Comparison of ENCODE assay signal across 23 cellular contexts in the genomic region with DNA sequence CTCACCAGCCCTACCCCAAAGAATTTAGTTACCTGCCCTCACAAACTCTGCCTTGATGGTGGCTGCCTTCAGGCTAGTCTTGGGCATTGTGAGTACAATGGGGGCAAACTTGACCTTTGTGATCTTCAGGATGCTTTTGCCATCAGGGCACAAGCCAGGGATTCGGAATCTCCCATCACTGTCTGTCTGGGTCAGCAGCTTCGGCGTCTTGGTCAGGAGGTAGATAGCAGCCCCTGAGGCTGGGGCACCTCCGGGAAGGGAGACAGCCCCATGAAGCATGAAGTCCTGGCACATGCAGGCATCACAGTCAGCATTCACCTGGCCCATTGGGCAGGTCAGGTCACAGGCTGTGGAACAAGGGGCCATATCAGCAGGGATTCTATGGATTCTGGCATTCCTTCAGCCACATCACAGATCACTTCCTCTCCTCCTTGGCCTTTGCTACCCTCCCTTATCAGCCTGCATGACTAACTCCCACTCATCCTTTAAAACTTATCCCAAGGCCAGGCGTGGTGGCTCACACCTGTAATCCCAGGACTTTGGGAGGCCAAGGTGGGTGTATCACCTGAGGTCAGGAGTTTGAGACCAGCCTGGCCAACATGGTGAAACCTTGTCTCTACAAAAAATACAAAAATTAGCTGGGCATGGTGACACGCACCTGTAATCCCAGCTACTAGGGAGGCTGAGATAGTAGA. TPM values are rescaled to one million over a fixed set of nuclear protein-coding genes. Genes with fewer than 3 reads are reported as not detected.
DNase-seq lines count a peak whose midpoint lies in the region; ATAC-seq, FAIRE-seq and TF ChIP-seq lines count a peak whose summit lies in the region.
"Had no signal": no experiment of that assay in that cellular context is flagged by ENCODE, and none has a peak within 500 bp of the region (broad histone marks: within the 10 kb centered on the region; RNA-seq: fewer than 3 reads in every experiment).

No MANE protein-coding gene starts in this region.

- H4K8ac ChIP-seq in IMR-90 (ENCODE audit: low read depth in 2 of 2, low read length in 2 of 2) = no peak overlapping the region

- H3K9ac ChIP-seq in IMR-90 (ENCODE audit: low read depth, low read length) = no peak overlapping the region
- H3K9ac ChIP-seq: GM23248 had no signal

- no peak overlapping the region for H4K91ac ChIP-seq in IMR-90 (ENCODE audit: insufficient read depth, low read depth, low read length)

- peaks cover 3% of the 10 kb centered on the region; the same call in 1 of the 2 replicates for H3K9me1 ChIP-seq in IMR-90 (ENCODE audit: insufficient read depth, low read length)

- peak overlapping the region; percentile 26 for H2AFZ ChIP-seq in IMR-90 (replicated peaks; ENCODE audit: low read length, poor library complexity)
- H2AFZ ChIP-seq: GM23248 had no signal

- TF ChIP-seq EP300 in suprapubic skin (IDR thresholded peaks at IDR 0.05) = no peak

- H3K14ac ChIP-seq in IMR-90 (replicated peaks; ENCODE audit: low read depth, low read length) = no peak overlapping the region

- H3K4me3 ChIP-seq in IMR-90 (ENCODE audit: insufficient read depth, low read depth, low read length) = no peak overlapping the region
- H3K4me3 ChIP-seq in suprapubic skin = no peak overlapping the region
- H3K4me3 ChIP-seq: GM23248, HAP-1 had no signal

- H3K4me2 ChIP-seq in IMR-90 (ENCODE audit: low read depth, low read length) = no peak overlapping the region

- no peak overlapping the region for H2BK5ac ChIP-seq in IMR-90 (ENCODE audit: low read depth, low read length, poor library complexity, severe bottlenecking)

- intact Hi-C loops in IMR-90 (cut with micrococcal nuclease) = no loop called here
- intact Hi-C loops in posterior vena cava (cut with DNase I) = no loop called here

- CTCF ChIA-PET in IMR-90 (lab: Yijun Ruan, JAX) = no interaction called here

- no peak overlapping the region for H2BK20ac ChIP-seq in IMR-90 (ENCODE audit: low read depth, low read length)

- WGBS in IMR-90 (ENCODE audit: extremely low coverage in 2 of 2, insufficient read length in 1 of 2), 2 experiments = no CpG with 5 or more reads among the region's 6 CpGs
- 92% methylated on average over 6 of the region's 6 CpGs for WGBS in suprapubic skin

- H3K27me3 ChIP-seq in IMR-90 (ENCODE audit: control insufficient read depth, insufficient read depth, low read length) (peaks cover 47% of the 10 kb centered on the region), suprapubic skin (no peaks in the 10 kb centered on the region)

- H3K18ac ChIP-seq in IMR-90 (ENCODE audit: low read depth, low read length) = no peak overlapping the region

- no peak overlapping the region for H3K4ac ChIP-seq in IMR-90 (ENCODE audit: low read depth, low read length)

- ATAC-seq in IMR-90 (ENCODE audit: low read depth) = no peak

- POLR2A ChIA-PET in IMR-90 (lab: Charles Lee; ENCODE audit: unreplicated experiment) = no interaction called here

- H3K27ac ChIP-seq in IMR-90 (ENCODE audit: insufficient read depth, low read length) = no peak overlapping the region
- H3K27ac ChIP-seq in suprapubic skin = no peak overlapping the region
- H3K27ac ChIP-seq: C4-2B, GM23248, HL-60 had no signal

- BruUV-seq in IMR-90 (replicated peaks; lab: Mats Ljungman, UMichigan) = no TSS peak

- no peaks in the 10 kb centered on the region for H3K9me3 ChIP-seq in IMR-90 (ENCODE audit: control insufficient read depth, insufficient read depth, low read length)
- H3K9me3 ChIP-seq in suprapubic skin = no peaks in the 10 kb centered on the region
- H3K9me3 ChIP-seq: Caco-2, HAP-1 had no signal

- TF ChIP-seq RAD21 in IMR-90 (IDR thresholded peaks at IDR 0.05; ENCODE audit: low read length) = no peak

- DNase-seq in IMR-90 (no peak), RCC 7860 (ENCODE audit: low spot score) (peak; percentile 7), mesenteric fat pad (ENCODE audit: low spot score) (peak; percentile 74), posterior vena cava (ENCODE audit: low spot score) (peak; percentile 53), NCI-H1417 (lab: John Stamatoyannopoulos, UW) (no peak), suprapubic skin (ENCODE audit: low spot score in 2 of 2) (no peak), NCI-H774 (lab: John Stamatoyannopoulos, UW) (no peak)
- DNase-seq: ACHN; AML-193; Caco-2; CD4-positive, alpha-beta T cell; DMS153; DMS79; GDM1; GM23248 had no signal

- H2BK120ac ChIP-seq in IMR-90 (ENCODE audit: low read depth, low read length) = no peak overlapping the region

- H4K5ac ChIP-seq in IMR-90 (ENCODE audit: low read depth, low read length) = no peak overlapping the region

- H4K20me1 ChIP-seq in IMR-90 (ENCODE audit: insufficient read depth, low read length) = no peaks in the 10 kb centered on the region

- H2BK15ac ChIP-seq in IMR-90 (ENCODE audit: low read depth, low read length) = no peak overlapping the region

- dilution Hi-C loops in IMR-90 (cut with HindIII; ENCODE audit: low sequenced_read_pairs, unreplicated experiment) = no loop called here

- H2AK5ac ChIP-seq in IMR-90 (ENCODE audit: low read depth, low read length) = no peak overlapping the region

- in situ Hi-C loops in IMR-90 (cut with MboI; ENCODE audit: low sequenced_read_pairs) = no loop called here

- H3K56ac ChIP-seq in IMR-90 (ENCODE audit: extremely low read depth, insufficient read depth, low read length) = no peak overlapping the region

- no peak for TF ChIP-seq POLR2A in IMR-90 (IDR thresholded peaks at IDR 0.05; ENCODE audit: low read depth, low read length)
- TF ChIP-seq POLR2A in suprapubic skin (IDR thresholded peaks at IDR 0.05) = no peak

- no peaks in the 10 kb centered on the region for H3K79me1 ChIP-seq in IMR-90 (ENCODE audit: low read depth in 1 of 2, low read length in 2 of 2)

- H2AK9ac ChIP-seq in IMR-90 (replicated peaks; ENCODE audit: low read depth, low read length, poor library complexity) = no peak overlapping the region

- H3K23ac ChIP-seq in IMR-90 (ENCODE audit: low read depth, low read length) = no peak overlapping the region

- TF ChIP-seq CTCF in IMR-90 (conservative IDR thresholded peaks at IDR 0.05; ENCODE audit: low read depth, low read length) (no peak), suprapubic skin (IDR thresholded peaks at IDR 0.05) (no peak)

- FAIRE-seq in RCC 7860 (lab: Jason Lieb, UNC) = no peak
- FAIRE-seq: A204.1, D721Med, GM12892, GM18507 had no signal

- no peaks in the 10 kb centered on the region for H3K4me1 ChIP-seq in IMR-90 (ENCODE audit: control insufficient read depth, insufficient read depth, low read length)
- no peaks in the 10 kb centered on the region for H3K4me1 ChIP-seq in suprapubic skin
- H3K4me1 ChIP-seq: Caco-2 had no signal

- H3K36me3 ChIP-seq in IMR-90 (ENCODE audit: control insufficient read depth, insufficient read depth, low read length) (no peaks in the 10 kb centered on the region), suprapubic skin (no peaks in the 10 kb centered on the region)
- H3K36me3 ChIP-seq: HAP-1 had no signal

TF ChIP-seq in IMR-90, 13 proteins besides CTCF, POLR2A, EP300 and RAD21:
- TF ChIP-seq USF2 (IDR thresholded peaks at IDR 0.05; ENCODE audit: low read depth, low read length) = no peak
- no peak for TF ChIP-seq SMC3 (IDR thresholded peaks at IDR 0.05; ENCODE audit: low read depth, low read length)
- no peak for TF ChIP-seq CEBPB (IDR thresholded peaks at IDR 0.05; ENCODE audit: low read depth, low read length)
- TF ChIP-seq BHLHE40 (IDR thresholded peaks at IDR 0.05; ENCODE audit: low read depth, low read length) = no peak
- TF ChIP-seq RCOR1 (IDR thresholded peaks at IDR 0.05; ENCODE audit: insufficient replicate concordance, low read length) = no peak
- no peak for TF ChIP-seq FOS (IDR thresholded peaks at IDR 0.05; ENCODE audit: low read depth, low read length)
- TF ChIP-seq MAFK (IDR thresholded peaks at IDR 0.05; ENCODE audit: low read depth, low read length) = no peak
- no peak for TF ChIP-seq RFX5 (IDR thresholded peaks at IDR 0.05; ENCODE audit: low read depth, low read length)
- no peak for TF ChIP-seq MAZ (IDR thresholded peaks at IDR 0.05; ENCODE audit: borderline replicate concordance, low read depth, low read length)
- no peak for TF ChIP-seq NFE2L2 (IDR thresholded peaks at IDR 0.05; ENCODE audit: low read depth, low read length)
- TF ChIP-seq, protein P1, sequence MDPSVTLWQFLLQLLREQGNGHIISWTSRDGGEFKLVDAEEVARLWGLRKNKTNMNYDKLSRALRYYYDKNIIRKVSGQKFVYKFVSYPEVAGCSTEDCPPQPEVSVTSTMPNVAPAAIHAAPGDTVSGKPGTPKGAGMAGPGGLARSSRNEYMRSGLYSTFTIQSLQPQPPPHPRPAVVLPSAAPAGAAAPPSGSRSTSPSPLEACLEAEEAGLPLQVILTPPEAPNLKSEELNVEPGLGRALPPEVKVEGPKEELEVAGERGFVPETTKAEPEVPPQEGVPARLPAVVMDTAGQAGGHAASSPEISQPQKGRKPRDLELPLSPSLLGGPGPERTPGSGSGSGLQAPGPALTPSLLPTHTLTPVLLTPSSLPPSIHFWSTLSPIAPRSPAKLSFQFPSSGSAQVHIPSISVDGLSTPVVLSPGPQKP (IDR thresholded peaks at IDR 0.05; ENCODE audit: borderline replicate concordance, low read depth, low read length) = no peak
- TF ChIP-seq MXI1 (IDR thresholded peaks at IDR 0.05; ENCODE audit: borderline replicate concordance, low read depth, low read length) = no peak
- no peak for TF ChIP-seq CHD1 (IDR thresholded peaks at IDR 0.05; ENCODE audit: low read depth, low read length)

RNA-seq across cellular contexts. Expression of gene CILP, which starts 6.9 kb away (rescaled TPM):
- total RNA-seq in IMR-90 (2012; rRNA removed) = under 0.01 TPM in 1 of 2 replicates, not detected in the other
- polyA plus RNA-seq in IMR-90 (2012; rRNA removed) = 0.01 and 0.02 TPM in 2 replicates
- polyA plus RNA-seq in IMR-90 (2012; cell fraction: cytosol; rRNA removed) = 0.04 TPM in 1 of 2 replicates, not detected in the other
- 0.11 and 0.14 TPM in 2 replicates for polyA plus RNA-seq in IMR-90 (2012; cell fraction: nucleus; rRNA removed; ENCODE audit: low replicate concordance)
- 27.3 TPM for total RNA-seq in mesenteric fat pad
- total RNA-seq in posterior vena cava = 10 to 100 TPM in 1 of 2 donors, 1 to 10 TPM in 1; 9.6 to 43.4 TPM
- total RNA-seq in suprapubic skin = 10 to 100 TPM in 3 of 4 donors, 1 to 10 TPM in 1; 2.7 to 15.2 (median 11.3) TPM
- total RNA-seq: Caco-2, Daoy had no signal

RNA-seq across cellular contexts. Expression of gene CLPX, which starts 19.2 kb away (rescaled TPM):
- 25.8 and 29.4 TPM in 2 replicates for total RNA-seq in IMR-90 (2012; rRNA removed)
- polyA plus RNA-seq in IMR-90 (2012; rRNA removed) = 21.5 and 26.9 TPM in 2 replicates
- polyA plus RNA-seq in IMR-90 (2012; cell fraction: cytosol; rRNA removed) = 2.4 and 4.8 TPM in 2 replicates
- polyA plus RNA-seq in IMR-90 (2012; cell fraction: nucleus; rRNA removed; ENCODE audit: low replicate concordance) = 5.0 and 16.3 TPM in 2 replicates
- 47.7 TPM for total RNA-seq in mesenteric fat pad
- total RNA-seq in posterior vena cava = 10 to 100 TPM; 28.9 to 34.8 TPM
- 100 to 1,000 TPM in 1 of 4 donors, 10 to 100 TPM in 3; 45.5 to 103 (median 58.3) TPM for total RNA-seq in suprapubic skin

Comparison
In these comparisons a context has a peak if more than half of its experiments do, and no peak if none do; other contexts are left out.
1. DNase-seq: peak in RCC 7860 (single experiment), mesenteric fat pad (single experiment) and posterior vena cava (single experiment); none in IMR-90 (single experiment), NCI-H1417 (0 of 3), suprapubic skin (0 of 2) and NCI-H774 (single experiment).